8 cellular contexts compared by ENCODE assay signal in genomic region chr5:16574789-16575785, GRCh38. TPM values are rescaled to one million over a fixed set of nuclear protein-coding genes. Genes with fewer than 3 reads are reported as not detected.
DNase-seq lines count a peak whose midpoint lies in the region; ATAC-seq and TF ChIP-seq lines count a peak whose summit lies in the region.
"Had no signal": no experiment of that assay in that cellular context is flagged by ENCODE, and none has a peak within 500 bp of the region (broad histone marks: within the 10 kb centered on the region; RNA-seq: fewer than 3 reads in every experiment).

No MANE protein-coding gene starts in this region.

- H3K36me3 ChIP-seq in ascending aorta (no peaks in the 10 kb centered on the region), hepatocyte (replicated peaks; ENCODE audit: insufficient read depth, low read depth) (no peaks in the 10 kb centered on the region), subcutaneous abdominal adipose tissue (ENCODE audit: control insufficient read depth in 5 of 5, insufficient read depth in 5 of 5, low read length in 5 of 5) (no peaks in the 10 kb centered on the region)

- no peaks in the 10 kb centered on the region for H3K9me2 ChIP-seq in hepatocyte (replicated peaks; ENCODE audit: insufficient read depth)

- ATAC-seq in HG02642 (IDR thresholded peaks at IDR 0.05; ENCODE audit: poor library complexity, unreplicated experiment) (no peak), HG02571 (IDR thresholded peaks at IDR 0.05; ENCODE audit: unreplicated experiment) (no peak)

- no peak overlapping the region for H3K9ac ChIP-seq in subcutaneous abdominal adipose tissue (ENCODE audit: low read length in 5 of 5)

- H2AFZ ChIP-seq in hepatocyte = no peak overlapping the region

- DNase-seq in HS-5 (ENCODE audit: low read depth) (peak; percentile 93), ascending aorta (ENCODE audit: low spot score in 2 of 2) (no peak), hepatocyte (ENCODE audit: low spot score) (no peak), NK-92 (lab: John Stamatoyannopoulos, UW; ENCODE audit: unreplicated experiment) (no peak)
- DNase-seq: cortex of kidney had no signal

- H3K27ac ChIP-seq in ascending aorta (peak overlapping the region; percentile 43 to 50), hepatocyte (peak overlapping the region; percentile 1), subcutaneous abdominal adipose tissue (ENCODE audit: low read depth, low read length) (peak overlapping the region; percentile 71)

- WGBS in hepatocyte (ENCODE audit: low lambda C conversion rate, missing lambda C conversion rate) = 69% methylated on average over 12 of the region's 12 CpGs

- H3K4me3 ChIP-seq in ascending aorta = no peak overlapping the region
- H3K4me3 ChIP-seq in hepatocyte = no peak overlapping the region
- H3K4me3 ChIP-seq in subcutaneous abdominal adipose tissue (ENCODE audit: low read depth in 1 of 5, low read length in 5 of 5) = no peak overlapping the region

- H3K27me3 ChIP-seq in ascending aorta = no peaks in the 10 kb centered on the region
- no peaks in the 10 kb centered on the region for H3K27me3 ChIP-seq in hepatocyte
- no peaks in the 10 kb centered on the region for H3K27me3 ChIP-seq in subcutaneous abdominal adipose tissue (ENCODE audit: control insufficient read depth in 5 of 5, insufficient read depth in 4 of 5, low read length in 5 of 5)

- no peaks in the 10 kb centered on the region for H3K79me2 ChIP-seq in hepatocyte

- no peaks in the 10 kb centered on the region for H4K20me1 ChIP-seq in hepatocyte (ENCODE audit: insufficient read depth, poor library complexity, severe bottlenecking)

- no peaks in the 10 kb centered on the region for H3K9me3 ChIP-seq in ascending aorta
- no peaks in the 10 kb centered on the region for H3K9me3 ChIP-seq in hepatocyte (ENCODE audit: low read depth)
- no peaks in the 10 kb centered on the region for H3K9me3 ChIP-seq in subcutaneous abdominal adipose tissue (ENCODE audit: control insufficient read depth in 5 of 5, low read length in 5 of 5)

- H3K4me1 ChIP-seq in ascending aorta = peaks cover 3 to 7% of the 10 kb centered on the region in 2 donors
- H3K4me1 ChIP-seq in hepatocyte (ENCODE audit: insufficient read depth) = peaks cover 6% of the 10 kb centered on the region
- H3K4me1 ChIP-seq in subcutaneous abdominal adipose tissue (ENCODE audit: control insufficient read depth in 5 of 5, insufficient read depth in 5 of 5, low read length in 5 of 5) = peaks cover 0 to 25% (median 0%) of the 10 kb centered on the region in 5 donors

- no peak for TF ChIP-seq CTCF in ascending aorta (IDR thresholded peaks at IDR 0.05)
- no peak for TF ChIP-seq CTCF in hepatocyte (IDR thresholded peaks at IDR 0.05; ENCODE audit: poor library complexity)

- intact Hi-C loops in ascending aorta (cut with DNase I) = no loop called here

- H3K4me2 ChIP-seq in hepatocyte = no peak overlapping the region

RNA-seq across cellular contexts. Expression of gene RETREG1, which starts 41.7 kb away (rescaled TPM):
- total RNA-seq in ascending aorta = 2.9 TPM
- total RNA-seq in hepatocyte = 23.8 and 24.6 TPM in 2 replicates
- polyA plus RNA-seq in hepatocyte = 24.0 and 24.3 TPM in 2 replicates

Comparison
In these comparisons a context has a peak if more than half of its experiments do, and no peak if none do; other contexts are left out.
1. H3K27ac ChIP-seq: peak in every context shown above with its lines; median percentile 71 in subcutaneous abdominal adipose tissue; 46 in ascending aorta; 1 in hepatocyte.